ENCODE assay signal across 17 cellular contexts in the genomic region with DNA sequence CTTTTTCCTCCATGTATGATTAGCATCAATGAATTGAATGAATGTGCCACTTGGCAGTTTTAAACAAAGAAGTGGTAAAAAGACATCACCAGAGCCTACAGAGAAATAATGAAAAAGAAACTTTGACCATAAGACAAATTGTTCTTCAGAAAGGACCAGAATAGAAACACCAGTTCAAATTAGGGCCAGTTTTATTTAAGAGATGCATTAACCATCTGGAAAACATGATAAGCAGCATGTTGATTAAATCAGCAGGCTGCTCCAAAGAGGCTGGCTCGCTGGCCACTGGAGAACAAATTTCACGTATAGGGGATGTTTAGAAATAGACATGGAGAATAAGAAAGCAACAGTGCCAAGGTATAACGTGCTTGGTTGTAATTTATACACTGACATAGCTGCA.
DNase-seq lines count a peak whose midpoint lies in the region; ATAC-seq and TF ChIP-seq lines count a peak whose summit lies in the region.
"Had no signal": no experiment of that assay in that cellular context is flagged by ENCODE, and none has a peak within 500 bp of the region (broad histone marks: within the 10 kb centered on the region; RNA-seq: fewer than 3 reads in every experiment).

No MANE protein-coding gene starts in this region.

- H3K4me1 Mint-ChIP-seq in natural killer cell, result peaks cover 53 to 58% of the 10 kb centered on the region in 2 donors
- H3K4me1 Mint-ChIP-seq in natural killer cell treated with Interleukin-12 subunit alpha and Interleukin-12 subunit beta and Interleukin-15 and Interleukin-18, amount 100 ng/mL, for 72 hours (ENCODE audit: low read depth in 2 of 2), result peaks cover 43 to 50% of the 10 kb centered on the region in 2 donors
- peaks cover 58 to 85% of the 10 kb centered on the region in 2 donors for H3K4me1 Mint-ChIP-seq in immature natural killer cell
- H3K4me1 Mint-ChIP-seq in activated naive CD4-positive, alpha-beta T cell treated with anti-CD3 and anti-CD28 coated beads for 36 hours (ENCODE audit: low read depth), result peaks cover 47% of the 10 kb centered on the region

- no peak for ATAC-seq in natural killer cell
- no peak for ATAC-seq in natural killer cell treated with Interleukin-12 subunit alpha and Interleukin-12 subunit beta and Interleukin-15 and Interleukin-18, amount 100 ng/mL, for 72 hours

- H3K4me3 Mint-ChIP-seq in natural killer cell (no peak overlapping the region), immature natural killer cell (no peak overlapping the region)
- H3K4me3 Mint-ChIP-seq in natural killer cell treated with Interleukin-12 subunit alpha and Interleukin-12 subunit beta and Interleukin-15 and Interleukin-18, amount 100 ng/mL, for 72 hours, result no peak overlapping the region
- no peak overlapping the region for H3K4me3 Mint-ChIP-seq in activated naive CD4-positive, alpha-beta T cell treated with anti-CD3 and anti-CD28 coated beads for 36 hours

- H3K27ac ChIP-seq in prostate gland, result no peak overlapping the region
- H3K27ac ChIP-seq: 22Rv1; BLaER1 treated with 17β-estradiol and CSF1 and Interleukin-3, amounts not matched to agents 10 nM and 100 nM; GM23248; SJCRH30 had no signal

- no peaks in the 10 kb centered on the region for H3K27me3 Mint-ChIP-seq in natural killer cell (ENCODE audit: low read depth in 2 of 2)
- no peaks in the 10 kb centered on the region for H3K27me3 Mint-ChIP-seq in natural killer cell treated with Interleukin-12 subunit alpha and Interleukin-12 subunit beta and Interleukin-15 and Interleukin-18, amount 100 ng/mL, for 72 hours
- H3K27me3 Mint-ChIP-seq in immature natural killer cell (ENCODE audit: low read depth in 3 of 3), result peaks cover 0 to 4% (median 2%) of the 10 kb centered on the region in 3 donors
- no peaks in the 10 kb centered on the region for H3K27me3 Mint-ChIP-seq in activated naive CD4-positive, alpha-beta T cell treated with anti-CD3 and anti-CD28 coated beads for 36 hours (ENCODE audit: low read depth)
- H3K27me3 Mint-ChIP-seq: CD4-positive, alpha-beta memory T cell had no signal

- intact Hi-C loops in natural killer cell (cut with micrococcal nuclease) (loop anchor here (5.0 to 10.0 kb wide), 2 partner anchors 179 to 218 kb away; no protein-coding TSS in a partner anchor), prostate gland (cut with DNase I) (loop anchor here (1.0 to 5.0 kb wide), 2 partner anchors 216 to 231 kb away; no protein-coding TSS in a partner anchor)
- intact Hi-C loops in activated naive CD4-positive, alpha-beta T cell treated with anti-CD3 and anti-CD28 coated beads for 36 hours (cut with micrococcal nuclease), result no loop called here

- no peak for TF ChIP-seq CTCF in natural killer cell (IDR thresholded peaks at IDR 0.05)
- no peak for TF ChIP-seq CTCF in prostate gland (IDR thresholded peaks at IDR 0.05)

- CTCF ChIA-PET in activated naive CD4-positive, alpha-beta T cell treated with anti-CD3 and anti-CD28 coated beads for 36 hours (lab: Charles Lee), result interaction anchor here (0.6 kb wide), 1 partner anchor 239 kb away, joined by 3 read pairs; no protein-coding TSS in a partner anchor

- no peak overlapping the region for H3K4me3 ChIP-seq in prostate gland
- H3K4me3 ChIP-seq: BLaER1 treated with 17β-estradiol and CSF1 and Interleukin-3, amounts not matched to agents 10 nM and 100 nM; GM23248; SJCRH30 had no signal

- H3K9me3 ChIP-seq in prostate gland, result no peaks in the 10 kb centered on the region
- H3K9me3 ChIP-seq: BLaER1 treated with 17β-estradiol and CSF1 and Interleukin-3, amounts not matched to agents 10 nM and 100 nM; SJCRH30 had no signal

- H3K4me1 ChIP-seq in prostate gland (replicated peaks), result no peaks in the 10 kb centered on the region

- H3K36me3 Mint-ChIP-seq in natural killer cell (no peaks in the 10 kb centered on the region), immature natural killer cell (peaks cover 8 to 25% (median 21%) of the 10 kb centered on the region in 3 donors)
- peaks cover 16% of the 10 kb centered on the region for H3K36me3 Mint-ChIP-seq in natural killer cell treated with Interleukin-12 subunit alpha and Interleukin-12 subunit beta and Interleukin-15 and Interleukin-18, amount 100 ng/mL, for 72 hours
- peaks cover 33% of the 10 kb centered on the region for H3K36me3 Mint-ChIP-seq in activated naive CD4-positive, alpha-beta T cell treated with anti-CD3 and anti-CD28 coated beads for 36 hours (ENCODE audit: low read depth)

- DNase-seq in DMS 273 (lab: John Stamatoyannopoulos, UW; ENCODE audit: unreplicated experiment), result peak; percentile 75
- no peak for DNase-seq in DMS 273 treated with DMSO at 0.1 percent for 48 hours (lab: John Stamatoyannopoulos, UW)
- DNase-seq in natural killer cell, result no peak
- no peak for DNase-seq in natural killer cell treated with Interleukin-12 subunit alpha and Interleukin-12 subunit beta and Interleukin-15 and Interleukin-18, amount 100 ng/mL, for 72 hours (ENCODE audit: low spot score)
- DNase-seq in immature natural killer cell, result no peak
- no peak for DNase-seq in NCI-H2081 (lab: John Stamatoyannopoulos, UW)
- no peak for DNase-seq in activated naive CD4-positive, alpha-beta T cell treated with anti-CD3 and anti-CD28 coated beads for 36 hours
- DNase-seq in prostate gland (ENCODE audit: low spot score), result no peak
- DNase-seq: CD4-positive, alpha-beta memory T cell; NCI-H1048; NCI-H1436 treated with DMSO at 0.1 percent for 48 hours; NCI-H1930; NCI-H345 had no signal

- H3K27ac Mint-ChIP-seq in natural killer cell (peak overlapping the region; percentile 6 to 83), immature natural killer cell (peak overlapping the region; percentile 53 to 79 (median 67))
- H3K27ac Mint-ChIP-seq in natural killer cell treated with Interleukin-12 subunit alpha and Interleukin-12 subunit beta and Interleukin-15 and Interleukin-18, amount 100 ng/mL, for 72 hours, result peak overlapping the region in 1 of 2 donors; percentile 51
- no peak overlapping the region for H3K27ac Mint-ChIP-seq in activated naive CD4-positive, alpha-beta T cell treated with anti-CD3 and anti-CD28 coated beads for 36 hours

- H3K36me3 ChIP-seq in prostate gland, result no peaks in the 10 kb centered on the region
- H3K36me3 ChIP-seq: SJCRH30 had no signal

- WGBS in prostate gland, result 56% methylated on average over 3 of the region's 3 CpGs

- no peaks in the 10 kb centered on the region for H3K27me3 ChIP-seq in prostate gland (replicated peaks; ENCODE audit: insufficient read depth)
- H3K27me3 ChIP-seq: BLaER1 treated with 17β-estradiol and CSF1 and Interleukin-3, amounts not matched to agents 10 nM and 100 nM; SJCRH30 had no signal

- no peak for TF ChIP-seq POLR2A in prostate gland (IDR thresholded peaks at IDR 0.05)

- H3K9me3 Mint-ChIP-seq in natural killer cell, result peaks cover 0 to 6% of the 10 kb centered on the region in 2 donors
- H3K9me3 Mint-ChIP-seq in natural killer cell treated with Interleukin-12 subunit alpha and Interleukin-12 subunit beta and Interleukin-15 and Interleukin-18, amount 100 ng/mL, for 72 hours, result peaks cover 7% of the 10 kb centered on the region
- peaks cover 0 to 4% (median 0%) of the 10 kb centered on the region in 6 donors for H3K9me3 Mint-ChIP-seq in immature natural killer cell
- H3K9me3 Mint-ChIP-seq in activated naive CD4-positive, alpha-beta T cell treated with anti-CD3 and anti-CD28 coated beads for 36 hours, result peaks cover 3% of the 10 kb centered on the region
